In genomic region chr22:39294571-39295468, GRCh38 we compare ENCODE assay signal across 1 cellular context.
TF ChIP-seq lines count a peak whose summit lies in the region.

No MANE protein-coding gene starts in this region.

TF ChIP-seq in H1, 55 proteins besides CTCF, POLR2A, EP300 and RAD21:
- no peak for TF ChIP-seq SP4 (IDR thresholded peaks at IDR 0.05; ENCODE audit: low read length)
- no peak for TF ChIP-seq MAFK (IDR thresholded peaks at IDR 0.05; ENCODE audit: low read depth, low read length)
- TF ChIP-seq SP2 (IDR thresholded peaks at IDR 0.05; ENCODE audit: low read length): no peak
